ENCODE assay signal across 21 cellular contexts in the genomic region with DNA sequence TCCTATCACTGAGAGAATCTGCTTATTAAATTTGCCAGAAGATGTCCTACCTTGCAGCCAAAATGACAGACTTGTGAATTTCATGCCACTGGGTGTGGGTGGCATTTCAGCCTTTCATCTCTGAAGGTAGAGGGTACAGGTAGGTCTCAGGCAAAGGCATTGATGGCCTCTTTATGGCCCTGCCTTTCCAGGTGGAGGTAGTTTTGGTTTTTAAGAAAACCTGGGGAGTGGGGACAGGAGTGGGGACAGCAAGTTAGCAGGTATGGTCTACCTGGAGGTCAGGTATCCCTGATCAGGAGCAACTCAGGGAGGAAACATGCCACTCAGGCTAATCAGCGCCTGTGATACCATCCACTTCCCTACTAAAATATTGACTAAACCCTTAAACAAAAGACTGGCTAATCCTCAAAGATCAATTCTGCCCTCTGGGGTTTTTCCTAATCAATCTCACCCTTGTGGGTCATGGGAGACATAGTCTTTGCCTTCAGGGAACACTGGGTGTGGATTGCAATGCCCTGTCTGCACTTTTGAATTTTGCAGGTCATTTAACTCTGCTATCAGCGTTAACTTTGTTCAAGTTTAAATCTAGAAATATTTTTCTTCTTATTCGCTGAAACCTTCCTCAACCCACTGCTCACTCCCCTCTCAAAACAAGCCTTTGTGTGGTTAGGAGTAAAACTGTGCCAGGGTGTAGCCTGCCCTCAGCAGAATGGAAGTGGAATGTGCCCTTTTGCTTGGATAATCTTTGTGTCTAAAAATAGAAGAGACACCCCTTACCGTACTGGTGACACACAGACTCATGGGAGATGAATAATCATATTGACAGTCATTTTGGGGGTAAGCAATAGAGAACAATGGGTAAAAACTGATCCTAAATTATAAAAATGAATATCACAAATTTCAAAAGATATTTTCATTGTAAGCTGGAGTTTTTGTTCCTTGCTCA.
DNase-seq lines count a peak whose midpoint lies in the region; ATAC-seq and TF ChIP-seq lines count a peak whose summit lies in the region.
"Had no signal": no experiment of that assay in that cellular context is flagged by ENCODE, and none has a peak within 500 bp of the region (broad histone marks: within the 10 kb centered on the region; RNA-seq: fewer than 3 reads in every experiment).

No MANE protein-coding gene starts in this region.

- TF ChIP-seq CTCF in choroid plexus epithelial cell (conservative IDR thresholded peaks at IDR 0.05; ENCODE audit: low read depth, low read length) (no peak), uterus (IDR thresholded peaks at IDR 0.05) (no peak)

- no peaks in the 10 kb centered on the region for H3K27me3 ChIP-seq in uterus

- H3K4me3 ChIP-seq in choroid plexus epithelial cell (ENCODE audit: low read depth, low read length) (no peak overlapping the region), uterus (no peak overlapping the region)
- H3K4me3 ChIP-seq: psoas muscle, stomach had no signal

- no peak for TF ChIP-seq POLR2A in uterus (IDR thresholded peaks at IDR 0.05)

- H3K27ac ChIP-seq in uterus = peak overlapping the region; percentile 77
- H3K27ac ChIP-seq: epithelial cell of prostate, KMS-11, psoas muscle, RWPE1, stomach had no signal

- intact Hi-C loops in left ventricle myocardium superior (cut with micrococcal nuclease) = no loop called here
- intact Hi-C loops in Right ventricle myocardium inferior (cut with DNase I) = no loop called here
- intact Hi-C loops in uterus (cut with DNase I; ENCODE audit: low total_unique reads) = no loop called here

- ATAC-seq in left ventricle myocardium superior (peak; percentile 36), Right ventricle myocardium inferior (no peak), GM18861 (IDR thresholded peaks at IDR 0.05; ENCODE audit: unreplicated experiment) (no peak), GM18873 (IDR thresholded peaks at IDR 0.05; ENCODE audit: low FRiP score, unreplicated experiment) (no peak)
- ATAC-seq: naive thymus-derived CD4-positive, alpha-beta T cell; psoas muscle had no signal

- no peaks in the 10 kb centered on the region for H3K36me3 ChIP-seq in uterus
- H3K36me3 ChIP-seq: stomach had no signal

- peaks cover 0 to 3% of the 10 kb centered on the region in 2 donors for H3K4me1 ChIP-seq in uterus
- H3K4me1 ChIP-seq: psoas muscle had no signal

- DNase-seq in left ventricle myocardium superior = no peak
- no peak for DNase-seq in Right ventricle myocardium inferior (ENCODE audit: missing footprints)
- DNase-seq in choroid plexus epithelial cell (ENCODE audit: low read depth) = peak; percentile 47
- peak; percentile 9 to 49 for DNase-seq in lung microvascular endothelial cell (ENCODE audit: low read depth in 2 of 2)
- no peak for DNase-seq in uterus
- no peak for DNase-seq in NCI-H774 (lab: John Stamatoyannopoulos, UW)
- DNase-seq: activated B cell treated with CpG ODN at 0.5 μM for 24 hours; activated gamma-delta T cell; anterior cingulate cortex; CD4-positive, alpha-beta T cell; cortex of kidney; hypothalamus; naive thymus-derived CD4-positive, alpha-beta T cell; NCI-H1436; psoas muscle; stomach had no signal

- no peaks in the 10 kb centered on the region for H3K9me3 ChIP-seq in uterus

Comparison
In these comparisons a context has a peak if more than half of its experiments do, and no peak if none do; other contexts are left out.
1. DNase-seq: peak in choroid plexus epithelial cell (single experiment) and lung microvascular endothelial cell (2 of 2); none in left ventricle myocardium superior (single experiment), Right ventricle myocardium inferior (single experiment), uterus (0 of 2) and NCI-H774 (single experiment).